14 cellular contexts compared by ENCODE assay signal in the genomic region with DNA sequence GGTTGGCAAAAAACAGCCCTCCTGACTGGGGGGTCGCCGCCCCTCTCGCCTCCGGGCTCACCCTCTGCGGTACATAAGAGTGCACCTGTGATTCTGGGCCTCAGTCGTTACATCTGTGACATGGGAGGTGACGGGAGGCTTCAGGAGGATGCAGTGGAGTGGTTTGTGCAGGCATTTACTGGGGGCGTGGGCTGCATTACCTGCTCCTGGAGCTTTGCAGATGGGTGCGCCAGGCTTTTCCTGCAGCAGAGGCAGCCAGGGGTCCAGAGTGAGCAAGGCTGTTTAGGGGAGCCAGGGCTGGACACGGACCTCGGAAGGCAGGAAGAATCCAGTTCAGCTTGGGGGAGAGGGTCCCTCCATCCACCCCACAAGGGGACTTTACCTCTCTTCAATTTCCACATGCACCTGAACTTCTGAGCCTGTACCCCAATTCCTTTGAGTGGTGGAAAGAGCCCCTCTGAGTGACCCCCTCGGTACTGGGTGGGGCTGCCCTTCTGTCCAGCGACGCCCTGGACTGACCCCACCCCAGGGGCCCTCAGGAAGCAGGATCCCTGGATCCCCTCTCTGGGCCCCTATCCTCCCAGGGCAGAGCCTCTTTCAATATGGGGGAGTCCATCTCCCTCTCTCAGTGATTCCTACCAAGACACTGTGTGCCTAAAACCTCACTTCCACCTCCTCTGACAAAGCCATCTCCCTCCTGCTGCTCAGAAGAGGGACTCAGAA.
"Had no signal": no experiment of that assay in that cellular context is flagged by ENCODE, and none has a peak within 500 bp of the region (broad histone marks: within the 10 kb centered on the region; RNA-seq: fewer than 3 reads in every experiment).

No MANE protein-coding gene starts in this region.

- H3K79me2 ChIP-seq: hepatocyte had no signal

- DNase-seq: activated T-cell treated with anti-CD3 and anti-CD28 coated beads, Interleukin-2, amount 50 U/mL, for 24 hours; effector CD4-positive, alpha-beta T cell; esophagus squamous epithelium; SJCRH30; stimulated activated CD4-positive, alpha-beta T cell treated with anti-CD3 and anti-CD28 coated beads, Interleukin-15, amount 100 ng/mL, for 24 hours; stimulated activated CD4-positive, alpha-beta T cell treated with anti-CD3 and anti-CD28 coated beads, Interleukin-4, amount 100 ng/mL, for 1 hour; stimulated activated naive B cell treated with anti-CD40 and anti-IgM and Interleukin-4, amounts not matched to agents 10 μg/mL and 1 μg/mL and 100 μg/mL, for 72 hours; thyroid gland had no signal

- ATAC-seq: pancreas; stimulated activated naive B cell treated with anti-CD40 and anti-IgM and Interleukin-4, amounts not matched to agents 10 μg/mL and 1 μg/mL and 100 μg/mL, for 72 hours had no signal

- H3K36me3 ChIP-seq: cardiac muscle cell, esophagus squamous epithelium, neural progenitor cell, pancreas, SJCRH30, thyroid gland, vagina had no signal

- H3K9me3 ChIP-seq: esophagus squamous epithelium, pancreas, SJCRH30, thyroid gland, vagina had no signal

- H3K27ac ChIP-seq: cardiac muscle cell, coronary artery, esophagus squamous epithelium, hepatocyte, neural progenitor cell, pancreas, SJCRH30, thyroid gland, vagina had no signal

- H2AFZ ChIP-seq: hepatocyte, neural progenitor cell had no signal

- H3K4me2 ChIP-seq: hepatocyte, neural progenitor cell had no signal

- H3K4me1 ChIP-seq: esophagus squamous epithelium, pancreas, SJCRH30, thyroid gland, vagina had no signal

- H3K4me3 ChIP-seq: cardiac muscle cell, coronary artery, esophagus squamous epithelium, hepatocyte, neural progenitor cell, pancreas, SJCRH30, thyroid gland, vagina had no signal

- H3K27me3 ChIP-seq: cardiac muscle cell, hepatocyte, neural progenitor cell, pancreas, thyroid gland, vagina had no signal
